In genomic region chr1:20355828-20356735, GRCh38 we compare ENCODE assay signal across 21 cellular contexts.
A peak's percentile ranks its signal among the peaks of the same experiment; 100 is the strongest.
DNase-seq lines count a peak whose midpoint lies in the region; ATAC-seq and TF ChIP-seq lines count a peak whose summit lies in the region.
"Had no signal": no experiment of that assay in that cellular context is flagged by ENCODE, and none has a peak within 500 bp of the region (broad histone marks: within the 10 kb centered on the region; RNA-seq: fewer than 3 reads in every experiment).

No MANE protein-coding gene starts in this region.

- BruUV-seq in MCF 10A (replicated peaks; lab: Mats Ljungman, UMichigan): no TSS peak

- POLR2A ChIA-PET in MCF 10A (lab: Yijun Ruan, JAX): no interaction called here

- TF ChIP-seq POLR2A in breast epithelium (IDR thresholded peaks at IDR 0.05): no peak

- H3K4me3 Mint-ChIP-seq in MCF 10A (ENCODE audit: unreplicated experiment): no peak overlapping the region
- H3K4me3 Mint-ChIP-seq: activated naive CD4-positive, alpha-beta T cell treated with anti-CD3 and anti-CD28 coated beads, Interleukin-2, amount 50 U/mL, for 24 hours; CD14-positive monocyte had no signal

- H3K4me3 ChIP-seq in breast epithelium: no peak overlapping the region
- H3K4me3 ChIP-seq: lung, SJSA1, vagina had no signal

- ATAC-seq in HG02884 (IDR thresholded peaks at IDR 0.05; ENCODE audit: unreplicated experiment): no peak
- ATAC-seq: HepG2 had no signal

- H3K36me3 Mint-ChIP-seq in MCF 10A (ENCODE audit: insufficient read depth, unreplicated experiment): no peaks in the 10 kb centered on the region
- H3K36me3 Mint-ChIP-seq: activated naive CD4-positive, alpha-beta T cell treated with anti-CD3 and anti-CD28 coated beads, Interleukin-2, amount 50 U/mL, for 24 hours; CD14-positive monocyte had no signal

- no peaks in the 10 kb centered on the region for H3K9me3 Mint-ChIP-seq in MCF 10A (ENCODE audit: unreplicated experiment)
- H3K9me3 Mint-ChIP-seq: activated naive CD4-positive, alpha-beta T cell treated with anti-CD3 and anti-CD28 coated beads, Interleukin-2, amount 50 U/mL, for 24 hours had no signal

- H3K36me3 ChIP-seq in breast epithelium: no peaks in the 10 kb centered on the region
- H3K36me3 ChIP-seq: SJSA1, vagina had no signal

- DNase-seq in breast epithelium (ENCODE audit: low spot score in 2 of 2): peak in 1 of 2 donors; percentile 62
- no peak for DNase-seq in MCF 10A (ENCODE audit: unreplicated experiment)
- peak; percentile 31 for DNase-seq in occipital lobe (lab: John Stamatoyannopoulos, UW)
- DNase-seq in ureter (ENCODE audit: low spot score): peak; percentile 67
- no peak for DNase-seq in T1000 (lab: John Stamatoyannopoulos, UW)
- DNase-seq: activated T-cell treated with anti-CD3 and anti-CD28 coated beads for 4 hours; cerebellar nuclear complex; H7; islet precursor cell; NCI-H1105 treated with DMSO at 0.1 percent for 48 hours; NCI-H2081; NCI-H345; stimulated activated CD8-positive, alpha-beta memory T cell treated with anti-CD3 and anti-CD28 coated beads, Interleukin-4, amount 100 ng/mL, for 48 hours had no signal

- intact Hi-C loops in breast epithelium (cut with DNase I; ENCODE audit: low total_unique reads): no loop called here
- intact Hi-C loops in MCF 10A (cut with micrococcal nuclease): no loop called here

- CTCF ChIA-PET in MCF 10A (lab: Yijun Ruan, JAX): interaction anchor here (0.6 to 1.0 kb wide), 2 partner anchors 9 to 135 kb away, joined by 3 read pairs; no protein-coding TSS in a partner anchor

- no peaks in the 10 kb centered on the region for H3K9me3 ChIP-seq in breast epithelium
- H3K9me3 ChIP-seq: SJSA1, vagina had no signal

- H3K27ac ChIP-seq in breast epithelium (peak overlapping the region; percentile 33 to 40), VCaP (peak overlapping the region; percentile 94)
- H3K27ac ChIP-seq: SJSA1, vagina had no signal

- H3K27me3 Mint-ChIP-seq in MCF 10A (ENCODE audit: insufficient read depth, unreplicated experiment): peaks cover 13% of the 10 kb centered on the region

- TF ChIP-seq CTCF in breast epithelium (IDR thresholded peaks at IDR 0.05) (no peak), MCF 10A (IDR thresholded peaks at IDR 0.05; ENCODE audit: unreplicated experiment) (no peak), VCaP (conservative IDR thresholded peaks at IDR 0.05) (no peak)

- H3K27me3 ChIP-seq in breast epithelium: no peaks in the 10 kb centered on the region
- H3K27me3 ChIP-seq: SJSA1, vagina had no signal

- peaks cover 0 to 11% of the 10 kb centered on the region in 2 donors for H3K4me1 ChIP-seq in breast epithelium

- H3K27ac Mint-ChIP-seq in MCF 10A (ENCODE audit: low read depth, unreplicated experiment): no peak overlapping the region
- H3K27ac Mint-ChIP-seq: activated naive CD4-positive, alpha-beta T cell treated with anti-CD3 and anti-CD28 coated beads, Interleukin-2, amount 50 U/mL, for 24 hours; CD14-positive monocyte had no signal

- peaks cover 13% of the 10 kb centered on the region for H3K4me1 Mint-ChIP-seq in MCF 10A (ENCODE audit: insufficient read depth, unreplicated experiment)
- H3K4me1 Mint-ChIP-seq: CD14-positive monocyte had no signal

Comparison
In these comparisons a context has a peak if more than half of its experiments do, and no peak if none do; other contexts are left out.
1. DNase-seq: peak in occipital lobe (single experiment) and ureter (single experiment); none in MCF 10A (single experiment) and T1000 (single experiment).